Comparison of ENCODE assay signal across 8 cellular contexts in the genomic region with DNA sequence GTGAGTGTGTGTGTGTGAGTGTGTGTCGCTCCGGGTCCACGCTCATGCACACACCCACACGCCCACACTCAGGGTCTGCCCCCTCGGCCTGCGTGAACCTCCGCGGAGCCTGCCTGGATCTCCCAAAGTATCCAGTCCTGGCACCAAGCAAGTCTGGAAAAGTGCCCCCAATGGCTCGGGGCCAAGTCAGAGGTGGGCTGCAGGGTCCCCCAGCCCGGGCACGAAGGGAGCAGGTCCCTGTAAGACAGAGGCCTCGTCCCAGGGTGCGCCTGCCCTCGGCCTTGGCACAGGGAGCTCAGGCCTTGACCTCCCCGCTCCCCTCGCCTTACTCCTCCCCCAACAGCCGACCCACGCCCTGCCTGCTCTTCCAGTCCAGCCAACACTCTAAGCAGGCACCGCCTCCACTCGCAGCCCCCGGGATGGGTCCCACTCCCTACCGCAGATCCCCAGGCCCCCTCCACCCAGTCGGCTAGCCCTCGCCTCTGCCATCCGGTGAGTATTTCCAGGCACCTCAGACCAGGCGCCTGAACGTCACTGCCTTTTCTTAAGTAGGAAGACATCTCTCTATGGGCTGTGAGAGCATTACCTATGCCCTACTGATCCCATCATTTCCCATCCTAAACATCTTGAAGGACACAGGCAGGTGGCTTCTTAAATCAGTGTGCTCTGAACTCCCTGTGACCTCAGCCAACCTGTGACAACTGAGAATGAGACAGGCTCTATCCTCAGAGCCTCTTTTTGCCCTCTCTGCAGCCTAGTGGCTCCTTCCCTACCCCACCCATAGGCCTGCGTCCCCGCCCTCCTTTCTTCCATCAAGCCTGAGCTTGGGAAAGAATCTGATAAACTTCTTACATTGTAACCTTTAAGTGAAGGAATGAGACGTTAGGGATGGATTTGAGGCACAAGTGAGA. TPM values are rescaled to one million over a fixed set of nuclear protein-coding genes. Genes with fewer than 3 reads are reported as not detected.
DNase-seq lines count a peak whose midpoint lies in the region; TF ChIP-seq lines count a peak whose summit lies in the region.

No MANE protein-coding gene starts in this region.

- TF ChIP-seq CTCF in GM12864 (IDR thresholded peaks at IDR 0.05; ENCODE audit: low read depth, low read length, missing control alignments) (no peak), NB4 (IDR thresholded peaks at IDR 0.05; ENCODE audit: low read depth, low read length) (no peak)

- no peak for TF ChIP-seq POLR2A in NB4 (IDR thresholded peaks at IDR 0.05; ENCODE audit: extremely low read depth, insufficient read length)

- DNase-seq in GM12864 (ENCODE audit: low read depth) (no peak), NB4 (ENCODE audit: low read depth) (no peak), ecto neural progenitor cell (ENCODE audit: low spot score) (peak; percentile 73), ureter (ENCODE audit: low spot score) (peak; percentile 59), OCI-M2 (lab: John Stamatoyannopoulos, UW; ENCODE audit: unreplicated experiment) (no peak)
- DNase-seq in activated CD8-positive, alpha-beta memory T cell treated with anti-CD3 and anti-CD28 coated beads, Interleukin-2, amount 50 U/mL, for 4 hours = no peak
- no peak for DNase-seq in stimulated activated naive CD4-positive, alpha-beta T cell treated with Interleukin-2 at 50 U/mL for 16 hours (lab: John Stamatoyannopoulos, UW)

- H3K4me1 ChIP-seq in mesodermal cell (ENCODE audit: control insufficient read depth, insufficient read depth, low read length, poor library complexity, severe bottlenecking) = peaks cover 33% of the 10 kb centered on the region

- H3K36me3 ChIP-seq in mesodermal cell (ENCODE audit: control insufficient read depth, insufficient read depth, low read length) = peaks cover 42% of the 10 kb centered on the region

- H3K4me3 ChIP-seq in GM12864 (ENCODE audit: low read depth, low read length) (peak overlapping the region; percentile 66), NB4 (ENCODE audit: low read depth, low read length) (peak overlapping the region; percentile 8), mesodermal cell (ENCODE audit: extremely low read depth, insufficient read depth, low read length, poor library complexity, severe bottlenecking) (peak overlapping the region; percentile 66)

- 14 to 18% methylated on average over 17 to 22 of the region's 30 CpGs for WGBS in mesodermal cell (ENCODE audit: insufficient coverage in 2 of 2), 2 experiments

- peak overlapping the region; percentile 93 for H3K27ac ChIP-seq in mesodermal cell (ENCODE audit: low read depth, low read length, severe bottlenecking)

- H3K9me3 ChIP-seq in mesodermal cell (ENCODE audit: control insufficient read depth, low read length) = no peaks in the 10 kb centered on the region

RNA-seq across cellular contexts. Expression of gene FAM114A1, which starts 0.7 kb away (rescaled TPM):
- 114 TPM for polyA plus RNA-seq in mesodermal cell (2013, experiment 1 of 2)
- polyA plus RNA-seq in mesodermal cell (2013, experiment 2 of 2) = 104 TPM
- 43.2 TPM for total RNA-seq in ureter

RNA-seq across cellular contexts. Expression of gene TLR6, which starts 11.7 kb away (rescaled TPM):
- 2.5 TPM for polyA plus RNA-seq in mesodermal cell (2013, experiment 1 of 2)
- polyA plus RNA-seq in mesodermal cell (2013, experiment 2 of 2) = 3.0 TPM
- 3.0 TPM for total RNA-seq in ureter

Comparison
In these comparisons a context has a peak if more than half of its experiments do, and no peak if none do; other contexts are left out.
1. DNase-seq: peak in ecto neural progenitor cell (single experiment) and ureter (single experiment); none in GM12864 (single experiment), NB4 (single experiment), activated CD8-positive, alpha-beta memory T cell treated with anti-CD3 and anti-CD28 coated beads, Interleukin-2, amount 50 U/mL, for 4 hours (single experiment), OCI-M2 (single experiment) and stimulated activated naive CD4-positive, alpha-beta T cell treated with Interleukin-2 at 50 U/mL for 16 hours (single experiment).
2. H3K4me3 ChIP-seq: peak in every context shown above with its lines; median percentile 66 in GM12864; 66 in mesodermal cell; 8 in NB4.